In genomic region chr20:34704177-34705007, GRCh38 we compare ENCODE assay signal across 1 cellular context.
TF ChIP-seq lines count a peak whose summit lies in the region.

Gene TP53INP2 (plus strand): TSS chr20:34704344. CDS start chr20:34708740, 4,396 bp downstream.

TF ChIP-seq in H1, 55 proteins besides CTCF, POLR2A, EP300 and RAD21:
- no peak for TF ChIP-seq JUND (IDR thresholded peaks at IDR 0.05; ENCODE audit: low read length)
- TF ChIP-seq MAX (IDR thresholded peaks at IDR 0.05) = no peak
- no peak for TF ChIP-seq CBX5 (IDR thresholded peaks at IDR 0.05; ENCODE audit: low read depth, low read length)
- peak in 1 of 2 experiments; percentile 51; a peak in 1 of 4 replicates for TF ChIP-seq HDAC2 (IDR thresholded peaks at IDR 0.05; ENCODE audit: borderline replicate concordance in 1 of 2, low read depth in 2 of 2, low read length in 2 of 2)
- TF ChIP-seq ATF3 (IDR thresholded peaks at IDR 0.05; ENCODE audit: insufficient read depth, low read depth, low read length) = no peak
- TF ChIP-seq CHD1 (IDR thresholded peaks at IDR 0.05; ENCODE audit: low read depth, low read length) = no peak
- no peak for TF ChIP-seq FOSL1 (IDR thresholded peaks at IDR 0.05; ENCODE audit: insufficient read depth, low read depth, low read length)
- no peak for TF ChIP-seq CHD7 (IDR thresholded peaks at IDR 0.05; ENCODE audit: insufficient replicate concordance, low read length)
- 0 out of 2 replicates have a peak, but pooled peaks have one; percentile 36 for TF ChIP-seq RBBP5 (IDR thresholded peaks at IDR 0.05; ENCODE audit: borderline replicate concordance, low read depth, low read length)
- TF ChIP-seq CREB1 (IDR thresholded peaks at IDR 0.05) = peak; percentile 92
- no peak for TF ChIP-seq GABPA (IDR thresholded peaks at IDR 0.05; ENCODE audit: borderline replicate concordance, insufficient read depth, low read length)
- TF ChIP-seq NRF1 (IDR thresholded peaks at IDR 0.05; ENCODE audit: low read depth, low read length) = no peak
- TF ChIP-seq SP4 (IDR thresholded peaks at IDR 0.05; ENCODE audit: low read length) = peak; percentile 30; the same call in 1 of the 2 replicates
- TF ChIP-seq RNF2 (IDR thresholded peaks at IDR 0.05; ENCODE audit: borderline replicate concordance, low read depth, low read length, missing control alignments, poor library complexity, severe bottlenecking) = no peak
- TF ChIP-seq ASH2L (IDR thresholded peaks at IDR 0.05; ENCODE audit: low read length) = peak; percentile 26
- TF ChIP-seq SAP30 (IDR thresholded peaks at IDR 0.05; ENCODE audit: insufficient read depth, insufficient replicate concordance, low read length) = no peak
- no peak for TF ChIP-seq SIX5 (IDR thresholded peaks at IDR 0.05; ENCODE audit: low read depth, low read length)
- no peak for TF ChIP-seq GTF2F1 (IDR thresholded peaks at IDR 0.05; ENCODE audit: borderline replicate concordance, low read depth, low read length)
- no peak for TF ChIP-seq USF2 (IDR thresholded peaks at IDR 0.05; ENCODE audit: low read length)
- peak; percentile 44; the same call in 1 of the 2 replicates for TF ChIP-seq POLR2AphosphoS5 (IDR thresholded peaks at IDR 0.05; ENCODE audit: low read depth, low read length)
- TF ChIP-seq CTBP2 (IDR thresholded peaks at IDR 0.05; ENCODE audit: borderline replicate concordance, insufficient read depth, insufficient read length, low read length) = no peak
- TF ChIP-seq RFX5 (IDR thresholded peaks at IDR 0.05; ENCODE audit: borderline replicate concordance, low read depth, low read length) = no peak
- TF ChIP-seq EGR1 (IDR thresholded peaks at IDR 0.05; ENCODE audit: borderline replicate concordance, low read depth, low read length) = no peak
- no peak for TF ChIP-seq SRF (IDR thresholded peaks at IDR 0.05; ENCODE audit: low read depth, low read length)
- peak; percentile 70; the same call in 1 of the 2 replicates for TF ChIP-seq TAF1 (IDR thresholded peaks at IDR 0.05; ENCODE audit: low read depth, low read length)
- TF ChIP-seq NANOG (IDR thresholded peaks at IDR 0.05; ENCODE audit: insufficient read depth, low read depth, low read length, poor library complexity, severe bottlenecking) = no peak
- peak; percentile 82 for TF ChIP-seq PHF8 (conservative IDR thresholded peaks at IDR 0.05; ENCODE audit: low read depth, low read length)
- TF ChIP-seq E2F6 (IDR thresholded peaks at IDR 0.05) = no peak
- no peak for TF ChIP-seq HDAC6 (IDR thresholded peaks at IDR 0.05; ENCODE audit: low read depth, low read length)
- 0 out of 2 replicates have a peak, but pooled peaks have one; percentile 32 for TF ChIP-seq TCF12 (IDR thresholded peaks at IDR 0.05; ENCODE audit: low read depth, low read length)
- TF ChIP-seq BRCA1 (IDR thresholded peaks at IDR 0.05; ENCODE audit: low read depth, low read length) = no peak
- no peak for TF ChIP-seq SP2 (IDR thresholded peaks at IDR 0.05; ENCODE audit: low read length)
- no peak for TF ChIP-seq SP1 (IDR thresholded peaks at IDR 0.05; ENCODE audit: low read depth, low read length)
- TF ChIP-seq KDM4A (IDR thresholded peaks at IDR 0.05; ENCODE audit: low read depth, low read length, severe bottlenecking) = no peak
- TF ChIP-seq CEBPB (IDR thresholded peaks at IDR 0.05; ENCODE audit: low read depth, low read length) = no peak
- TF ChIP-seq TBP (IDR thresholded peaks at IDR 0.05; ENCODE audit: low read depth, low read length) = no peak; the same call in 1 of the 2 replicates
- TF ChIP-seq RXRA (IDR thresholded peaks at IDR 0.05; ENCODE audit: insufficient read depth, low read depth, low read length) = peak; percentile 15; the same call in 1 of the 2 replicates
- TF ChIP-seq ATF2 (IDR thresholded peaks at IDR 0.05; ENCODE audit: low read length) = peak; percentile 48; the same call in 1 of the 2 replicates
- no peak for TF ChIP-seq MAFK (IDR thresholded peaks at IDR 0.05; ENCODE audit: low read depth, low read length)
- TF ChIP-seq YY1 (IDR thresholded peaks at IDR 0.05; ENCODE audit: low read depth, low read length) = no peak
- TF ChIP-seq CBX8 (IDR thresholded peaks at IDR 0.05; ENCODE audit: borderline replicate concordance, low read depth, low read length) = no peak
- TF ChIP-seq KDM1A (IDR thresholded peaks at IDR 0.05; ENCODE audit: borderline replicate concordance, low read length) = no peak
- peak in 1 of 2 experiments; percentile 65; a peak in 2 of 4 replicates for TF ChIP-seq SIN3A (conservative IDR thresholded peaks at IDR 0.05 in 1 of 2, IDR thresholded peaks at IDR 0.05 in 1 of 2; ENCODE audit: low read depth in 1 of 2, low read length in 2 of 2)
- TF ChIP-seq POU5F1 (IDR thresholded peaks at IDR 0.05; ENCODE audit: low read depth, low read length) = no peak
- TF ChIP-seq BACH1 (IDR thresholded peaks at IDR 0.05; ENCODE audit: low read length) = no peak
